Comparison of ENCODE assay signal across 24 cellular contexts in genomic region chr17:80303824-80304223, GRCh38.
"Had no signal": no experiment of that assay in that cellular context is flagged by ENCODE, and none has a peak within 500 bp of the region (broad histone marks: within the 10 kb centered on the region; RNA-seq: fewer than 3 reads in every experiment).

No MANE protein-coding gene starts in this region.

- H3K27ac Mint-ChIP-seq: activated CD4-positive, alpha-beta T cell treated with anti-CD3 and anti-CD28 coated beads, Interleukin-2, amount 10 ng/mL, durations not matched to agents 24 days and 14 days; activated naive CD4-positive, alpha-beta T cell treated with anti-CD3 and anti-CD28 coated beads for 36 hours had no signal

- ATAC-seq: activated naive CD4-positive, alpha-beta T cell treated with anti-CD3 and anti-CD28 coated beads, Interleukin-2, amount 50 U/mL, for 72 hours; activated T-helper 17 cell treated with anti-CD3 and anti-CD28 coated beads, Interleukin-2, amount 50 U/mL, for 72 hours; body of pancreas had no signal

- H3K27me3 Mint-ChIP-seq: activated CD4-positive, alpha-beta T cell treated with anti-CD3 and anti-CD28 coated beads, Interleukin-2, amount 10 ng/mL, durations not matched to agents 24 days and 14 days; activated T-helper 17 cell treated with anti-CD3 and anti-CD28 coated beads, Interleukin-2, amount 50 U/mL, for 72 hours had no signal

- DNase-seq: activated CD4-positive, alpha-beta T cell treated with anti-CD3 and anti-CD28 coated beads, Interleukin-2, amount 10 ng/mL, durations not matched to agents 24 days and 14 days; activated CD4-positive, alpha-beta T cell treated with anti-CD3 and anti-CD28 coated beads, Interleukin-2, amount 50 U/mL, for 4 hours; activated gamma-delta T cell treated with Interleukin-2 at 50 U/mL for 16 hours; activated naive CD4-positive, alpha-beta T cell treated with anti-CD3 and anti-CD28 coated beads for 36 hours; body of pancreas; MM.1S; MV-4-11; NCI-H1092; NCI-H1436 treated with DMSO at 0.1 percent for 48 hours; NCI-H1694 treated with DMSO at 0.1 percent for 48 hours; NCI-H2029; NCI-H2107; NCI-H2171; NCI-H510A; NCI-H526; NCI-H748 treated with DMSO at 0.1 percent for 48 hours; NK-92 treated with Interleukin-12 subunit alpha and Interleukin-12 subunit beta, amount 100 ng/mL, for 24 hours; Right ventricle myocardium superior; SW 1271; T-helper 1 cell; T-helper 2 cell; T-helper 9 cell had no signal

- H3K4me3 Mint-ChIP-seq: activated CD4-positive, alpha-beta T cell treated with anti-CD3 and anti-CD28 coated beads, Interleukin-2, amount 10 ng/mL, durations not matched to agents 24 days and 14 days; activated naive CD4-positive, alpha-beta T cell treated with anti-CD3 and anti-CD28 coated beads for 36 hours; activated T-helper 17 cell treated with anti-CD3 and anti-CD28 coated beads, Interleukin-2, amount 50 U/mL, for 72 hours had no signal
